21 cellular contexts compared by ENCODE assay signal in genomic region chr6:11598687-11599086, GRCh38.
DNase-seq lines count a peak whose midpoint lies in the region; FAIRE-seq and TF ChIP-seq lines count a peak whose summit lies in the region.
"Had no signal": no experiment of that assay in that cellular context is flagged by ENCODE, and none has a peak within 500 bp of the region (broad histone marks: within the 10 kb centered on the region; RNA-seq: fewer than 3 reads in every experiment).

No MANE protein-coding gene starts in this region.

- H3K36me3 ChIP-seq in liver (ENCODE audit: control insufficient read depth in 4 of 4, insufficient read depth in 3 of 4, low read depth in 1 of 4, low read length in 3 of 4) (no peaks in the 10 kb centered on the region), vagina (no peaks in the 10 kb centered on the region)
- no peaks in the 10 kb centered on the region for H3K36me3 ChIP-seq in CD8-positive, alpha-beta memory T cell (ENCODE audit: insufficient read depth, low read length)
- H3K36me3 ChIP-seq: ascending aorta, spleen had no signal

- H3K27me3 Mint-ChIP-seq in CD8-positive, alpha-beta memory T cell = peaks cover 13 to 28% of the 10 kb centered on the region in 2 donors

- H3K4me3 ChIP-seq in liver (ENCODE audit: low read depth in 1 of 3, low read length in 3 of 3) (no peak overlapping the region), vagina (no peak overlapping the region)
- no peak overlapping the region for H3K4me3 ChIP-seq in CD8-positive, alpha-beta memory T cell (ENCODE audit: low read length)
- H3K4me3 ChIP-seq: ascending aorta, SJSA1, spleen, testis had no signal

- no peaks in the 10 kb centered on the region for H3K36me3 Mint-ChIP-seq in CD8-positive, alpha-beta memory T cell

- TF ChIP-seq RAD21 in liver (IDR thresholded peaks at IDR 0.05) = no peak

- H3K9me3 ChIP-seq in liver (ENCODE audit: control insufficient read depth in 4 of 4, low read length in 3 of 4) (no peaks in the 10 kb centered on the region), vagina (no peaks in the 10 kb centered on the region)
- no peaks in the 10 kb centered on the region for H3K9me3 ChIP-seq in CD8-positive, alpha-beta memory T cell (ENCODE audit: low read length)
- H3K9me3 ChIP-seq: ascending aorta, SJSA1, spleen, testis had no signal

- 32% methylated on average over 8 of the region's 8 CpGs for WGBS in liver

- no peaks in the 10 kb centered on the region for H3K4me1 Mint-ChIP-seq in CD8-positive, alpha-beta memory T cell

- DNase-seq in SIG-M5 treated with dmso at 0.1 percent for 504 hours (lab: John Stamatoyannopoulos, UW; ENCODE audit: unreplicated experiment) (peak; percentile 41), SIG-M5 (lab: John Stamatoyannopoulos, UW) (no peak), RCC 7860 (ENCODE audit: low spot score) (peak; percentile 50), vagina (ENCODE audit: extremely low spot score in 2 of 2) (no peak), amniotic stem cell (lab: John Stamatoyannopoulos, UW) (no peak)
- no peak for DNase-seq in CD8-positive, alpha-beta memory T cell
- DNase-seq in activated effector memory CD4-positive, alpha-beta T cell treated with anti-CD3 and anti-CD28 coated beads, Interleukin-2, amount 50 U/mL, for 16 hours = no peak
- DNase-seq: activated CD4-positive, alpha-beta T cell treated with anti-CD3 and anti-CD28 coated beads for 4 hours; activated CD8-positive, alpha-beta memory T cell treated with anti-CD3 and anti-CD28 coated beads, Interleukin-2, amount 50 U/mL, for 48 hours; C1 segment of cervical spinal cord; DND-41; hippocampal formation; NCI-H1694; posterior cingulate gyrus; spleen; T-helper 9 cell; testis had no signal

- H3K27ac ChIP-seq in liver (ENCODE audit: low read depth in 1 of 2, low read length in 2 of 2) (no peak overlapping the region), vagina (no peak overlapping the region)
- no peak overlapping the region for H3K27ac ChIP-seq in CD8-positive, alpha-beta memory T cell (ENCODE audit: low read depth, low read length)
- H3K27ac ChIP-seq: 22Rv1, ascending aorta, SJSA1, testis had no signal

- H3K4me3 Mint-ChIP-seq in CD8-positive, alpha-beta memory T cell = no peak overlapping the region

- CTCF ChIA-PET in CD8-positive, alpha-beta memory T cell (lab: Charles Lee) = interaction anchor here (1.5 kb wide), 1 partner anchor 10 kb away, joined by 3 read pairs; no protein-coding TSS in a partner anchor

- peak overlapping the region in 1 of 8 donors; percentile 7 for H3K27ac Mint-ChIP-seq in CD8-positive, alpha-beta memory T cell

- intact Hi-C loops in vagina (cut with DNase I) = no loop called here

- no peak for FAIRE-seq in RCC 7860 (lab: Jason Lieb, UNC)

- no peak overlapping the region for H3K9ac ChIP-seq in liver (ENCODE audit: low read depth in 1 of 2, low read length in 2 of 2)

- TF ChIP-seq CTCF in liver (IDR thresholded peaks at IDR 0.05; ENCODE audit: low read depth, low read length, missing input control) (no peak), vagina (IDR thresholded peaks at IDR 0.05) (no peak)

- no peak for TF ChIP-seq POLR2A in vagina (IDR thresholded peaks at IDR 0.05)

- H3K27me3 ChIP-seq in liver (ENCODE audit: control insufficient read depth in 4 of 4, insufficient read depth in 4 of 4, low read length in 3 of 4) (no peaks in the 10 kb centered on the region), vagina (no peaks in the 10 kb centered on the region)
- peaks cover 3% of the 10 kb centered on the region for H3K27me3 ChIP-seq in CD8-positive, alpha-beta memory T cell (ENCODE audit: insufficient read depth, low read length, poor library complexity, severe bottlenecking)
- H3K27me3 ChIP-seq: ascending aorta, SJSA1, spleen, testis had no signal

- H3K4me1 ChIP-seq in liver (ENCODE audit: control insufficient read depth in 4 of 4, insufficient read depth in 4 of 4, low read length in 3 of 4) = peaks cover 0 to 6% (median 2%) of the 10 kb centered on the region in 4 donors
- no peaks in the 10 kb centered on the region for H3K4me1 ChIP-seq in vagina
- no peaks in the 10 kb centered on the region for H3K4me1 ChIP-seq in CD8-positive, alpha-beta memory T cell (ENCODE audit: insufficient read depth, low read length)
- H3K4me1 ChIP-seq: spleen had no signal

- POLR2A ChIA-PET in CD8-positive, alpha-beta memory T cell (lab: Charles Lee) = no interaction called here

- H3K9me3 Mint-ChIP-seq in CD8-positive, alpha-beta memory T cell = peaks cover 0 to 3% (median 0%) of the 10 kb centered on the region in 5 donors

TF ChIP-seq in liver, 16 proteins besides CTCF, POLR2A, EP300 and RAD21:
- TF ChIP-seq HNF4A (conservative IDR thresholded peaks at IDR 0.05) (peak; percentile 83 to 91), RXRA (IDR thresholded peaks at IDR 0.05) (peak; percentile 29 to 66), REST (IDR thresholded peaks at IDR 0.05) (no peak), SP1 (IDR thresholded peaks at IDR 0.05) (peak; percentile 62), NR2F2 (IDR thresholded peaks at IDR 0.05) (peak; percentile 39), MAX (IDR thresholded peaks at IDR 0.05) (no peak), HNF4G (IDR thresholded peaks at IDR 0.05) (peak; percentile 71), JUND (IDR thresholded peaks at IDR 0.05) (peak in 1 of 2 donors; percentile 28), EGR1 (IDR thresholded peaks at IDR 0.05; ENCODE audit: low read depth in 2 of 2) (no peak), ATF3 (IDR thresholded peaks at IDR 0.05) (no peak)

Comparison
In these comparisons a context has a peak if more than half of its experiments do, and no peak if none do; other contexts are left out.
1. DNase-seq: peak in SIG-M5 treated with dmso at 0.1 percent for 504 hours (single experiment) and RCC 7860 (single experiment); none in SIG-M5 (single experiment), vagina (0 of 2), CD8-positive, alpha-beta memory T cell (0 of 5), activated effector memory CD4-positive, alpha-beta T cell treated with anti-CD3 and anti-CD28 coated beads, Interleukin-2, amount 50 U/mL, for 16 hours (single experiment) and amniotic stem cell (single experiment).